In genomic region chr6:134551245-134551960, GRCh38 we compare ENCODE assay signal across 14 cellular contexts.
DNase-seq lines count a peak whose midpoint lies in the region; ATAC-seq and TF ChIP-seq lines count a peak whose summit lies in the region.
"Had no signal": no experiment of that assay in that cellular context is flagged by ENCODE, and none has a peak within 500 bp of the region (broad histone marks: within the 10 kb centered on the region; RNA-seq: fewer than 3 reads in every experiment).

No MANE protein-coding gene starts in this region.

- TF ChIP-seq CTCF in AG04450 (IDR thresholded peaks at IDR 0.05; ENCODE audit: low read depth, low read length) (no peak), choroid plexus epithelial cell (conservative IDR thresholded peaks at IDR 0.05; ENCODE audit: low read depth, low read length) (no peak)
- no peak for TF ChIP-seq CTCF in CD8-positive, alpha-beta T cell (IDR thresholded peaks at IDR 0.05)

- H3K36me3 ChIP-seq in CD8-positive, alpha-beta T cell (ENCODE audit: insufficient read depth, low read length): no peaks in the 10 kb centered on the region

- POLR2A ChIA-PET in AG04450 (lab: Yijun Ruan, JAX): interaction anchor here (0.8 kb wide), 1 partner anchor 261 kb away, joined by 3 read pairs; no protein-coding TSS in a partner anchor
- POLR2A ChIA-PET in CD8-positive, alpha-beta T cell (lab: Charles Lee): interaction anchor here (0.9 kb wide), 1 partner anchor 11 kb away, joined by 3 read pairs; no protein-coding TSS in a partner anchor

- H3K4me3 ChIP-seq in AG04450 (ENCODE audit: low read depth, low read length) (peak overlapping the region; percentile 15), choroid plexus epithelial cell (ENCODE audit: low read depth, low read length) (no peak overlapping the region)
- no peak overlapping the region for H3K4me3 ChIP-seq in CD8-positive, alpha-beta T cell (ENCODE audit: low read depth, low read length)

- no peaks in the 10 kb centered on the region for H3K4me1 ChIP-seq in CD8-positive, alpha-beta T cell (ENCODE audit: insufficient read depth, low read length)

- H3K36me3 Mint-ChIP-seq in CD8-positive, alpha-beta T cell: no peaks in the 10 kb centered on the region
- H3K36me3 Mint-ChIP-seq: activated CD8-positive, alpha-beta memory T cell treated with anti-CD3 and anti-CD28 coated beads, Interleukin-2, amount 10 ng/mL, durations not matched to agents 7 days and 5 days; CD14-positive monocyte had no signal

- H3K4me3 Mint-ChIP-seq in CD8-positive, alpha-beta T cell: no peak overlapping the region
- H3K4me3 Mint-ChIP-seq: activated CD8-positive, alpha-beta memory T cell treated with anti-CD3 and anti-CD28 coated beads, Interleukin-2, amount 10 ng/mL, durations not matched to agents 7 days and 5 days; CD14-positive monocyte had no signal

- no peaks in the 10 kb centered on the region for H3K4me1 Mint-ChIP-seq in CD8-positive, alpha-beta T cell (ENCODE audit: low read depth)
- H3K4me1 Mint-ChIP-seq: activated CD8-positive, alpha-beta memory T cell treated with anti-CD3 and anti-CD28 coated beads, Interleukin-2, amount 10 ng/mL, durations not matched to agents 7 days and 5 days; CD14-positive monocyte had no signal

- no peaks in the 10 kb centered on the region for H3K27me3 ChIP-seq in AG04450 (ENCODE audit: control insufficient read depth, insufficient read depth, low read length)
- H3K27me3 ChIP-seq in CD8-positive, alpha-beta T cell (ENCODE audit: insufficient read depth, low read length): no peaks in the 10 kb centered on the region

- no peaks in the 10 kb centered on the region for H3K27me3 Mint-ChIP-seq in CD8-positive, alpha-beta T cell (ENCODE audit: low read depth)

- CTCF ChIA-PET in AG04450 (lab: Charles Lee): interaction anchor here (1.0 to 1.5 kb wide), 4 partner anchors 14 to 389 kb away, joined by 3 to 4 read pairs (median 4); no protein-coding TSS in a partner anchor
- CTCF ChIA-PET in CD8-positive, alpha-beta T cell (lab: Charles Lee): interaction anchor here (3.5 kb wide), 1 partner anchor 89 kb away, joined by 10 read pairs; no protein-coding TSS in a partner anchor

- peak; percentile 76 for DNase-seq in AG04450 (ENCODE audit: low read depth, low spot score)
- peak; percentile 89 for DNase-seq in M059J (ENCODE audit: low read depth)
- DNase-seq in choroid plexus epithelial cell (ENCODE audit: low read depth): peak; percentile 93
- DNase-seq in lung microvascular endothelial cell (ENCODE audit: low read depth in 2 of 2): peak; percentile 68 to 85
- DNase-seq in DMS153 treated with DMSO at 0.1 percent for 48 hours (lab: John Stamatoyannopoulos, UW; ENCODE audit: unreplicated experiment): no peak
- no peak for DNase-seq in CD8-positive, alpha-beta T cell
- no peak for DNase-seq in KBM-7
- DNase-seq: activated CD8-positive, alpha-beta memory T cell treated with anti-CD3 and anti-CD28 coated beads, Interleukin-2, amount 10 ng/mL, durations not matched to agents 7 days and 5 days; amygdala; foreskin melanocyte; midbrain; NCI-H524 had no signal

- H3K9me3 Mint-ChIP-seq in CD8-positive, alpha-beta T cell: peaks cover 2% of the 10 kb centered on the region

- H3K27ac Mint-ChIP-seq in CD8-positive, alpha-beta T cell: no peak overlapping the region
- H3K27ac Mint-ChIP-seq: activated CD8-positive, alpha-beta memory T cell treated with anti-CD3 and anti-CD28 coated beads, Interleukin-2, amount 10 ng/mL, durations not matched to agents 7 days and 5 days; CD14-positive monocyte had no signal

- in situ Hi-C loops in KBM-7 (cut with MboI; ENCODE audit: low pct_unique_long_range_greater_than_20kb, low sequenced_read_pairs): no loop called here

- no peak for ATAC-seq in CD8-positive, alpha-beta T cell
- ATAC-seq in HG03280 (IDR thresholded peaks at IDR 0.05; ENCODE audit: unreplicated experiment): no peak
- ATAC-seq: activated CD8-positive, alpha-beta memory T cell treated with anti-CD3 and anti-CD28 coated beads, Interleukin-2, amount 10 ng/mL, durations not matched to agents 7 days and 5 days had no signal

- H3K9me3 ChIP-seq in AG04450 (ENCODE audit: control insufficient read depth, insufficient read depth, low read length): no peaks in the 10 kb centered on the region
- no peaks in the 10 kb centered on the region for H3K9me3 ChIP-seq in CD8-positive, alpha-beta T cell (ENCODE audit: low read length)

- intact Hi-C loops in CD8-positive, alpha-beta T cell (cut with DNase I, micrococcal nuclease): no loop called here

- H3K27ac ChIP-seq in AG04450 (ENCODE audit: low read depth, low read length): peak overlapping the region; percentile 59
- H3K27ac ChIP-seq in CD8-positive, alpha-beta T cell (ENCODE audit: low read depth, low read length): no peak overlapping the region

Comparison
In these comparisons a context has a peak if more than half of its experiments do, and no peak if none do; other contexts are left out.
1. DNase-seq: peak in AG04450 (single experiment), M059J (single experiment), choroid plexus epithelial cell (single experiment) and lung microvascular endothelial cell (2 of 2); none in DMS153 treated with DMSO at 0.1 percent for 48 hours (single experiment), CD8-positive, alpha-beta T cell (0 of 7) and KBM-7 (single experiment).